In genomic region chr14:65412189-65412846, GRCh38 we compare ENCODE assay signal across 8 cellular contexts.
DNase-seq lines count a peak whose midpoint lies in the region; ATAC-seq lines count a peak whose summit lies in the region.

FUT8 (plus strand) TSS chr14:65412730; CDS start chr14:65561564, 148,834 bp downstream.

- DNase-seq in CD1c-positive myeloid dendritic cell (ENCODE audit: extremely low spot score) (peak; percentile 90), NCI-H69 (lab: John Stamatoyannopoulos, UW) (peak; percentile 99), cortex of kidney (lab: John Stamatoyannopoulos, UW) (peak; percentile 47), left kidney (ENCODE audit: low read depth, low spot score) (peak; percentile 98)
- peak; percentile 95 for DNase-seq in activated CD4-positive, alpha-beta T cell treated with anti-CD3 and anti-CD28 coated beads, Interleukin-2, amount 50 U/mL, for 1 hour
- DNase-seq in stimulated activated CD4-positive, alpha-beta T cell treated with anti-CD3 and anti-CD28 coated beads, Interleukin-2, amount 100 ng/mL, for 24 hours, result peak; percentile 95 to 97

- ATAC-seq in GM19372 (IDR thresholded peaks at IDR 0.05; ENCODE audit: low read depth, unreplicated experiment) (peak; percentile 62), HG03521 (IDR thresholded peaks at IDR 0.05; ENCODE audit: unreplicated experiment) (peak; percentile 71)

Comparison
In these comparisons a context has a peak if more than half of its experiments do, and no peak if none do; other contexts are left out.
1. Peak in every context shown above with its lines: DNase-seq and ATAC-seq.
2. DNase-seq: peak in every context shown above with its lines; median percentile 99 in NCI-H69; 98 in left kidney; 96 in stimulated activated CD4-positive, alpha-beta T cell treated with anti-CD3 and anti-CD28 coated beads, Interleukin-2, amount 100 ng/mL, for 24 hours; 95 in activated CD4-positive, alpha-beta T cell treated with anti-CD3 and anti-CD28 coated beads, Interleukin-2, amount 50 U/mL, for 1 hour; 90 in CD1c-positive myeloid dendritic cell; 47 in cortex of kidney.